ENCODE assay signal across 26 cellular contexts in the genomic region with DNA sequence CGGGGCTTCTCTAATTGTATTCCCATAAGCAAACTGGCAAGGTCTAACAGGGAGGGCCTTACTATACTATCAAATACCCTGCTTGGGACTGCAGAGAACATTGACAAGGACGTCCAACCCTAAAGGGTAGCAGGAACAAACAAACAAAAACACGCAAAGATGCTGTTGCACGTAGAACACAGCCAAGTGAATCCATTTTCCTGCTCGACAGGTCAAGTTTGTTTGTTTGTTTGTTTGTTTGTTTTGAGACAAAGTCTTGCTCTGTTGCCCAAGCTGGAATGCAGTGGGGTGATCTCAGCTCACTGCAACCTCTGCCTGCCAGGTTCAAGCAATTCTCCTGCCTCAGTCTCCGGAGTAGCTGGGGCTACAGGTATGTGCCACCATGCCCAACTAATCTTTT.
"Had no signal": no experiment of that assay in that cellular context is flagged by ENCODE, and none has a peak within 500 bp of the region (broad histone marks: within the 10 kb centered on the region; RNA-seq: fewer than 3 reads in every experiment).

No MANE protein-coding gene starts in this region.

- DNase-seq: effector CD4-positive, alpha-beta T cell; endodermal cell; foreskin melanocyte; head of caudate nucleus; kidney; left colon; left ventricle myocardium superior; mesenchymal stem cell; naive B cell; occipital lobe; psoas muscle; retina; stimulated activated CD4-positive, alpha-beta T cell treated with anti-CD3 and anti-CD28 coated beads, Interleukin-2, amount 100 ng/mL, for 24 hours; stimulated activated CD4-positive, alpha-beta T cell treated with anti-CD3 and anti-CD28 coated beads, Interleukin-4, amount 100 ng/mL, for 4 hours; stimulated activated naive B cell treated with anti-CD40 and anti-IgM and Interleukin-4, amounts not matched to agents 10 μg/mL and 1 μg/mL and 100 μg/mL, for 72 hours; stimulated activated naive CD8-positive, alpha-beta T cell treated with anti-CD3 and anti-CD28 coated beads, Interleukin-15, amount 100 ng/mL, for 72 hours; testis; upper lobe of right lung had no signal

- H3K27me3 Mint-ChIP-seq: naive B cell; stimulated activated naive B cell treated with anti-CD40 and anti-IgM and Interleukin-4, amounts not matched to agents 10 μg/mL and 1 μg/mL and 100 μg/mL, for 72 hours; stimulated activated naive CD8-positive, alpha-beta T cell treated with anti-CD3 and anti-CD28 coated beads, Interleukin-15, amount 100 ng/mL, for 72 hours had no signal

- H3K4me3 ChIP-seq: hepatocyte, lung, psoas muscle, skin epidermis, testis, tibial nerve, upper lobe of right lung, vagina had no signal

- FAIRE-seq: kidney had no signal

- H3K9me3 ChIP-seq: psoas muscle, testis, tibial nerve, upper lobe of right lung, vagina had no signal

- H3K9me3 Mint-ChIP-seq: endodermal cell; naive B cell; nephron; stimulated activated naive CD8-positive, alpha-beta T cell treated with anti-CD3 and anti-CD28 coated beads, Interleukin-15, amount 100 ng/mL, for 72 hours had no signal

- ATAC-seq: left colon; left ventricle myocardium superior; psoas muscle; sciatic nerve; stimulated activated naive B cell treated with anti-CD40 and anti-IgM and Interleukin-4, amounts not matched to agents 10 μg/mL and 1 μg/mL and 100 μg/mL, for 72 hours; stimulated activated naive CD8-positive, alpha-beta T cell treated with anti-CD3 and anti-CD28 coated beads, Interleukin-15, amount 100 ng/mL, for 72 hours; upper lobe of right lung had no signal

- H2AFZ ChIP-seq: hepatocyte, parathyroid adenoma had no signal

- H3K27ac Mint-ChIP-seq: nephron; stimulated activated naive B cell treated with anti-CD40 and anti-IgM and Interleukin-4, amounts not matched to agents 10 μg/mL and 1 μg/mL and 100 μg/mL, for 72 hours had no signal

- H3K27me3 ChIP-seq: hepatocyte, testis, tibial nerve, upper lobe of right lung, vagina had no signal

- H3K27ac ChIP-seq: hepatocyte, parathyroid adenoma, psoas muscle, skin epidermis, testis, tibial nerve, upper lobe of right lung, vagina had no signal

- H3K4me2 ChIP-seq: hepatocyte had no signal

- H3K4me3 Mint-ChIP-seq: endodermal cell; nephron; stimulated activated naive B cell treated with anti-CD40 and anti-IgM and Interleukin-4, amounts not matched to agents 10 μg/mL and 1 μg/mL and 100 μg/mL, for 72 hours; stimulated activated naive CD8-positive, alpha-beta T cell treated with anti-CD3 and anti-CD28 coated beads, Interleukin-15, amount 100 ng/mL, for 72 hours had no signal

- H3K4me1 ChIP-seq: parathyroid adenoma, testis, upper lobe of right lung, vagina had no signal

- H3K9ac ChIP-seq: parathyroid adenoma had no signal
